Comparison of ENCODE assay signal across 16 cellular contexts in genomic region chr20:32028647-32029372, GRCh38. TPM values are rescaled to one million over a fixed set of nuclear protein-coding genes. Genes with fewer than 3 reads are reported as not detected.
A peak's percentile ranks its signal among the peaks of the same experiment; 100 is the strongest.
DNase-seq lines count a peak whose midpoint lies in the region; ATAC-seq, FAIRE-seq and TF ChIP-seq lines count a peak whose summit lies in the region.
"Had no signal": no experiment of that assay in that cellular context is flagged by ENCODE, and none has a peak within 500 bp of the region (broad histone marks: within the 10 kb centered on the region; RNA-seq: fewer than 3 reads in every experiment).

No MANE protein-coding gene starts in this region.

- H3K9me3 ChIP-seq in A549 (no peaks in the 10 kb centered on the region), mucosa of descending colon (no peaks in the 10 kb centered on the region)
- H3K9me3 ChIP-seq: breast epithelium, ovary had no signal

- H3K4me1 ChIP-seq in A549 (no peaks in the 10 kb centered on the region; the same call in 2 of the 3 replicates), mucosa of descending colon (ENCODE audit: low read depth) (peaks cover 3% of the 10 kb centered on the region)
- H3K4me1 ChIP-seq: breast epithelium had no signal

- no peak for TF ChIP-seq EP300 in A549 (IDR thresholded peaks at IDR 0.05)

- H3K4me2 ChIP-seq in A549 = no peak overlapping the region

- 54% methylated on average over 9 of the region's 12 CpGs for WGBS in A549 (ENCODE audit: missing lambda C conversion rate)

- CTCF ChIA-PET in A549 (lab: Yijun Ruan, JAX) = interaction anchor here (1.2 to 10.4 kb wide), 12 partner anchors 8 to 212 kb away, joined by 3 to 193 read pairs (median 24); partner anchors contain the start of genes MYLK2 and PDRG1

- intact Hi-C loops in mucosa of descending colon (cut with DNase I, micrococcal nuclease) = no loop called here

- no peak for DNase-seq in A549 (ENCODE audit: low read depth in 1 of 2, low spot score in 1 of 2)
- peak; percentile 23 for DNase-seq in ELR (ENCODE audit: low read depth)
- DNase-seq in SK-N-DZ (ENCODE audit: low spot score) = peak; percentile 73
- peak; percentile 77 for DNase-seq in islet precursor cell
- no peak for DNase-seq in mucosa of descending colon
- DNase-seq in medulla oblongata (ENCODE audit: extremely low spot score) = no peak
- DNase-seq: activated CD8-positive, alpha-beta memory T cell treated with anti-CD3 and anti-CD28 coated beads for 24 hours; DND-41; foreskin fibroblast; NCI-H146; ovary had no signal

- TF ChIP-seq POLR2A in A549 (IDR thresholded peaks at IDR 0.05; ENCODE audit: low read length) = no peak

- ATAC-seq in A549 (peak; percentile 14 to 28; a peak in 3 of 6 replicates), mucosa of descending colon (no peak), GM18519 (IDR thresholded peaks at IDR 0.05; ENCODE audit: low FRiP score, unreplicated experiment) (no peak), GM21423 (IDR thresholded peaks at IDR 0.05; ENCODE audit: unreplicated experiment) (no peak)
- ATAC-seq: GM12878 had no signal

- TF ChIP-seq CTCF in A549 (IDR thresholded peaks at IDR 0.05) (no peak), mucosa of descending colon (IDR thresholded peaks at IDR 0.05) (no peak)

- TF ChIP-seq RAD21 in A549 (conservative IDR thresholded peaks at IDR 0.05 in 1 of 2, IDR thresholded peaks at IDR 0.05 in 1 of 2) = no peak

- no peak for FAIRE-seq in A549 (lab: Jason Lieb, UNC)
- FAIRE-seq: GM12878 had no signal

- H3K4me3 ChIP-seq in A549 (no peak overlapping the region), mucosa of descending colon (no peak overlapping the region)
- H3K4me3 ChIP-seq: breast epithelium, GM12878, ovary had no signal

- no peaks in the 10 kb centered on the region for H3K36me3 ChIP-seq in mucosa of descending colon (ENCODE audit: low read depth)
- H3K36me3 ChIP-seq: breast epithelium, ovary had no signal

- POLR2A ChIA-PET in A549 (lab: Yijun Ruan, JAX) = no interaction called here

- no peak overlapping the region for H3K27ac ChIP-seq in A549
- H3K27ac ChIP-seq: breast epithelium, ovary had no signal

TF ChIP-seq in A549, 52 proteins besides CTCF, POLR2A, EP300 and RAD21:
- TF ChIP-seq FOXS1 (CRISPR knock-in tag; IDR thresholded peaks at IDR 0.05) (no peak), ZFP36 (IDR thresholded peaks at IDR 0.05; ENCODE audit: borderline replicate concordance, partially characterized antibody) (no peak), E2F6 (IDR thresholded peaks at IDR 0.05; ENCODE audit: borderline replicate concordance, low read depth) (no peak), USF2 (IDR thresholded peaks at IDR 0.05) (no peak)

RNA-seq across cellular contexts. Expression of gene CCM2L, which starts 18.6 kb away (rescaled TPM):
- polyA plus RNA-seq in A549 (2011; rRNA removed) = 0.05 and 0.13 TPM in 2 replicates
- polyA plus RNA-seq in A549 (2012; cell fraction: cytosol; rRNA removed) = 0.05 and 0.27 TPM in 2 replicates
- polyA plus RNA-seq in A549 (2012; cell fraction: nucleus; rRNA removed) = 0.12 and 0.17 TPM in 2 replicates
- polyA plus RNA-seq in A549 (2017; fragmentation: RNase III; extraction: RNeasy Plus Mini Kit Qiagen cat#74134 plus additional on column Dnase treatment) = 0.13 to 0.32 TPM (median 0.18 TPM) in 3 replicates
- polyA minus RNA-seq in A549 (2011; rRNA and poly(A)+ RNA removed) = not detected in 2 replicates
- polyA plus RNA-seq in SK-N-DZ (2014; cell fraction: cytosol; rRNA removed) = 2.5 and 2.9 TPM in 2 replicates
- 0.90 and 2.4 TPM in 2 replicates for polyA plus RNA-seq in SK-N-DZ (2014; cell fraction: nucleus; rRNA removed)
- total RNA-seq in mucosa of descending colon = 1 to 10 TPM; 1.2 to 3.7 (median 1.8) TPM
- total RNA-seq: GM12878 had no signal
- polyA plus RNA-seq: GM12878 had no signal

RNA-seq across cellular contexts. Expression of gene HCK, which starts 23.2 kb away (rescaled TPM):
- polyA plus RNA-seq in A549 (2011; rRNA removed) (0.06 and 0.07 TPM in 2 replicates), A549 (2017; fragmentation: RNase III; extraction: RNeasy Plus Mini Kit Qiagen cat#74134 plus additional on column Dnase treatment) (0.07 TPM in 1 of 3 replicates, not detected in the others)
- polyA plus RNA-seq in A549 (2012; cell fraction: cytosol; rRNA removed) = not detected in 2 replicates
- polyA plus RNA-seq in A549 (2012; cell fraction: nucleus; rRNA removed) = 0.05 TPM in 1 of 2 replicates, not detected in the other
- polyA minus RNA-seq in A549 (2011; rRNA and poly(A)+ RNA removed) = 0.15 and 0.25 TPM in 2 replicates
- not detected in 2 replicates for polyA plus RNA-seq in SK-N-DZ (2014; cell fraction: cytosol; rRNA removed)
- not detected in 2 replicates for polyA plus RNA-seq in SK-N-DZ (2014; cell fraction: nucleus; rRNA removed)
- total RNA-seq in mucosa of descending colon = 10 to 100 TPM in 2 of 3 donors, 1 to 10 TPM in 1; 6.2 to 17.3 (median 13.4) TPM
- total RNA-seq: SK-MEL-5 had no signal

Comparison
In these comparisons a context has a peak if more than half of its experiments do, and no peak if none do; other contexts are left out.
1. ATAC-seq: peak in A549 (2 of 2); none in mucosa of descending colon (single experiment), GM18519 (single experiment) and GM21423 (single experiment).
2. DNase-seq: peak in ELR (single experiment), SK-N-DZ (single experiment) and islet precursor cell (single experiment); none in A549 (0 of 2), mucosa of descending colon (0 of 3) and medulla oblongata (single experiment).